In the genomic region with DNA sequence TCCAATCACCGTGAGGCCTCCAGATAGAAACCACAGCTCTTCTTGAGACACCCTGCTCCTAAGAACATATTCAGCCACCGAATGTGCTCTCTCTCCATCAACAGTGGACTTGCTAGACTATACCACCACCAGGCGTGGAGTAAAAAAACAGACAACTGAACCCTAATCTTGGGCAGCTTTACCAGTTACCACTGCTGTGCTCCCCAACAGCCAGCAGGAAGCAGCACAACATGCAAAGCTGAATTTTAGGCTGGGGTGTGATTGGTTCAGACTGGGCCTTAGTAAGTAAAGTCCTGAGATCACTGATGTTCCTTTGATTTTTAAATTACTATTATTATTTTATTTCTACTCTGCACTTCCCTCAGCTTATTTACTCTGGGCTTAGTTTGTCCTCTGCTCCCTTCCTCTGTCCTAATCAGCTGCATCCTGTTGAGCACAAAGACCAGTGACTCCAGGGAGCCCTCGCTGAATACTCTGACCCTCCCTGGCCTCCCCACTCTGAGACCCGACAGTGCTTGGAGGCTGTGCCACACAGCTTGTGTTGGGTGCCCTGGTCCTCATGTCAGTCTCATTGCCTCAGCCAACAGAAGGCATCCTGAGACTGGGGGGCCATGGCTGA, we compare ENCODE assay signal across 7 cellular contexts. TPM values are rescaled to one million over a fixed set of nuclear protein-coding genes. Genes with fewer than 3 reads are reported as not detected.
DNase-seq lines count a peak whose midpoint lies in the region; ATAC-seq, FAIRE-seq and TF ChIP-seq lines count a peak whose summit lies in the region.

No MANE protein-coding gene starts in this region.

- no peaks in the 10 kb centered on the region for H3K27me3 ChIP-seq in KMS-11 (ENCODE audit: insufficient read depth, low read depth)

- no peak for ATAC-seq in HG03521 (IDR thresholded peaks at IDR 0.05; ENCODE audit: unreplicated experiment)

- no peaks in the 10 kb centered on the region for H3K4me1 ChIP-seq in KMS-11 (ENCODE audit: low read depth, poor library complexity, severe bottlenecking)
- no peaks in the 10 kb centered on the region for H3K4me1 ChIP-seq in kidney (ENCODE audit: control insufficient read depth in 1 of 2, insufficient read depth in 1 of 2, low read depth in 1 of 2, low read length in 2 of 2)

- H3K27ac ChIP-seq in KMS-11 (no peak overlapping the region), kidney (ENCODE audit: low read depth in 2 of 2, low read length in 2 of 2) (no peak overlapping the region)

- no peaks in the 10 kb centered on the region for H3K9me3 ChIP-seq in kidney (ENCODE audit: control insufficient read depth in 1 of 2, low read length in 2 of 2)

- H4K20me1 ChIP-seq in KMS-11 (ENCODE audit: insufficient read depth): no peaks in the 10 kb centered on the region

- intact Hi-C loops in kidney (cut with DNase I): loop anchor here (10.0 kb wide), 1 partner anchor 144 kb away; no protein-coding TSS in a partner anchor

- no peak overlapping the region for H3K4me3 ChIP-seq in GM12865 (ENCODE audit: low read depth, low read length)
- H3K4me3 ChIP-seq in KMS-11 (IDR thresholded peaks at IDR 0.05; ENCODE audit: insufficient read depth, low read depth, low read length): no peak overlapping the region
- no peak overlapping the region for H3K4me3 ChIP-seq in astrocyte of the cerebellum (ENCODE audit: low read depth, low read length)
- no peak overlapping the region for H3K4me3 ChIP-seq in kidney (ENCODE audit: low read length in 2 of 2)

- H3K4me2 ChIP-seq in KMS-11: no peak overlapping the region

- in situ Hi-C loops in astrocyte of the cerebellum (cut with HindIII; ENCODE audit: low sequenced_read_pairs): loop anchor here (5.0 to 25.0 kb wide), 2 partner anchors 76 to 166 kb away; no protein-coding TSS in a partner anchor

- H3K36me3 ChIP-seq in KMS-11 (ENCODE audit: insufficient read depth) (no peaks in the 10 kb centered on the region), kidney (ENCODE audit: control insufficient read depth in 1 of 2, insufficient read depth in 2 of 2, low read length in 2 of 2) (no peaks in the 10 kb centered on the region)

- H2AFZ ChIP-seq in KMS-11 (ENCODE audit: low read depth): no peak overlapping the region

- no peak for FAIRE-seq in kidney (lab: Jason Lieb, UNC)

- H3K9ac ChIP-seq in KMS-11 (no peak overlapping the region), kidney (ENCODE audit: low read length in 2 of 2) (no peak overlapping the region)

- TF ChIP-seq CTCF in GM12865 (IDR thresholded peaks at IDR 0.05; ENCODE audit: insufficient read depth, low read depth, low read length, missing control alignments): peak; percentile 94
- TF ChIP-seq CTCF in KMS-11 (conservative IDR thresholded peaks at IDR 0.05; ENCODE audit: low read depth, low read length): peak; percentile 95
- TF ChIP-seq CTCF in astrocyte of the cerebellum (IDR thresholded peaks at IDR 0.05; ENCODE audit: low read depth, low read length, missing control alignments): peak; percentile 98
- TF ChIP-seq CTCF in kidney (IDR thresholded peaks at IDR 0.05; ENCODE audit: borderline replicate concordance, extremely low read depth, insufficient read depth): peak; percentile 86

- no peaks in the 10 kb centered on the region for H3K79me2 ChIP-seq in KMS-11 (ENCODE audit: insufficient read depth, low read depth)

- DNase-seq in GM12865 (ENCODE audit: low read depth) (peak; percentile 81), SW 1271 (lab: John Stamatoyannopoulos, UW) (peak; percentile 13 to 45), astrocyte of the cerebellum (ENCODE audit: low read depth) (peak; percentile 48), kidney (no peak)
- DNase-seq in stimulated activated CD4-positive, alpha-beta T cell treated with anti-CD3 and anti-CD28 coated beads, Interleukin-4, amount 100 ng/mL, for 4 hours: peak; percentile 44 to 52

RNA-seq across cellular contexts. Expression of gene MRPL35, which starts 21.9 kb away (rescaled TPM):
- 35.0 TPM for total RNA-seq in kidney
- polyA plus RNA-seq in kidney (ENCODE audit: insufficient read depth, low read depth, low replicate concordance): 93.1 TPM

RNA-seq across cellular contexts. Expression of gene IMMT, which starts 25.9 kb away (rescaled TPM):
- 74.0 TPM for total RNA-seq in kidney
- polyA plus RNA-seq in kidney (ENCODE audit: insufficient read depth, low read depth, low replicate concordance): 113 TPM
